ENCODE assay signal across 12 cellular contexts in the genomic region with DNA sequence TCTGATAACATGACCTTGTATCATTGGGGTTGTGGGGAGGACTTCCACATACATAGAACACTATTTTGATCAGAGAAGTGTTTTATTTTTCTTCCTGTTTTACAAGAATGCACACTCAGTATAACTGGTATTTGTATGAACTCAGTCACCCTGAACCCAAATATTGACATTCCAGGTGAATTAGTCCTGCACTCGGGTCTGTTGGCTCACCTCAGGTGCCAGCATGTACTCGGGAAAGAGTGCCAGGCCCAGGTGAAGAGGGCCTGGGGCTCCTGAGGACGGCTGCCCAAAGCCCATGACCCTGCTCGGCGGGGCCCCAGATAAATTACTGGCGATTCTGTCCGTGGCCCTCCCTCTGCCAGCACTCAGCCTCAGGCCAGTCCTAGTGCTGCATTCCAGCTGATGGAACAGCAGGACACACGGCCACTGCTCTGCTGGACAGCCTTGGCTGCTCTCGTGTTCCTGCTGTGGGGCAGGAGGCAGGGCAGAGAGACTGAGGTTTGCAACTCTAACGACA.
DNase-seq lines count a peak whose midpoint lies in the region; ATAC-seq and TF ChIP-seq lines count a peak whose summit lies in the region.
"Had no signal": no experiment of that assay in that cellular context is flagged by ENCODE, and none has a peak within 500 bp of the region (broad histone marks: within the 10 kb centered on the region; RNA-seq: fewer than 3 reads in every experiment).

No MANE protein-coding gene starts in this region.

- H3K4me1 ChIP-seq in prostate gland (replicated peaks) = peaks cover 15% of the 10 kb centered on the region
- H3K4me1 ChIP-seq in spleen = no peaks in the 10 kb centered on the region

- TF ChIP-seq POLR2A in prostate gland (IDR thresholded peaks at IDR 0.05) (no peak), spleen (IDR thresholded peaks at IDR 0.05) (no peak)

- DNase-seq in EH (ENCODE audit: low read depth) (peak; percentile 8), RWPE1 (ENCODE audit: low spot score) (peak; percentile 86), iPS-NIHi7 (ENCODE audit: extremely low spot score) (peak; percentile 44), prostate gland (ENCODE audit: low spot score) (peak; percentile 79), KBM-7 (no peak), MV-4-11 (lab: John Stamatoyannopoulos, UW) (no peak), spleen (no peak)
- DNase-seq: CD4-positive, CD25-positive, alpha-beta regulatory T cell; stimulated activated CD4-positive, alpha-beta T cell treated with anti-CD3 and anti-CD28 coated beads, Interleukin-2, amount 100 ng/mL, for 48 hours; stimulated activated naive B cell treated with anti-CD40 and anti-IgM and Interleukin-4, amounts not matched to agents 10 μg/mL and 1 μg/mL and 100 μg/mL, for 72 hours; T-helper 9 cell had no signal

- POLR2A ChIA-PET in RWPE1 (lab: Yijun Ruan, JAX; ENCODE audit: low non-redundant PET) = no interaction called here

- no peak for ATAC-seq in GM21423 (IDR thresholded peaks at IDR 0.05; ENCODE audit: unreplicated experiment)
- ATAC-seq: stimulated activated naive B cell treated with anti-CD40 and anti-IgM and Interleukin-4, amounts not matched to agents 10 μg/mL and 1 μg/mL and 100 μg/mL, for 72 hours had no signal

- intact Hi-C loops in prostate gland (cut with DNase I) (no loop called here), spleen (cut with DNase I; ENCODE audit: low total_unique reads) (no loop called here)

- H3K27me3 ChIP-seq in prostate gland (replicated peaks; ENCODE audit: insufficient read depth) (no peaks in the 10 kb centered on the region), spleen (replicated peaks in 1 of 7) (peaks cover 0 to 19% (median 0%) of the 10 kb centered on the region in 7 donors)

- H3K4me3 ChIP-seq in prostate gland = no peak overlapping the region
- no peak overlapping the region for H3K4me3 ChIP-seq in spleen

- in situ Hi-C loops in KBM-7 (cut with MboI; ENCODE audit: low pct_unique_long_range_greater_than_20kb, low sequenced_read_pairs) = no loop called here

- WGBS in prostate gland = 31% methylated on average over 10 of the region's 10 CpGs
- 65 to 76% (median 69%) methylated on average over 10 of the region's 10 CpGs for WGBS in spleen, 5 donors

- H3K9me3 ChIP-seq in prostate gland = no peaks in the 10 kb centered on the region
- H3K9me3 ChIP-seq in spleen = peaks cover 5 to 33% (median 27%) of the 10 kb centered on the region in 8 donors

- H3K36me3 ChIP-seq in prostate gland (no peaks in the 10 kb centered on the region), spleen (no peaks in the 10 kb centered on the region)

- CTCF ChIA-PET in RWPE1 (lab: Yijun Ruan, JAX) = no interaction called here

- TF ChIP-seq CTCF in RWPE1 (conservative IDR thresholded peaks at IDR 0.05; ENCODE audit: low read depth) (no peak), prostate gland (IDR thresholded peaks at IDR 0.05) (no peak), spleen (IDR thresholded peaks at IDR 0.05 in 8 of 11, conservative IDR thresholded peaks at IDR 0.05 in 3 of 11) (no peak)

- H3K27ac ChIP-seq in RWPE1 (peak overlapping the region; percentile 30; the same call in 1 of the 2 replicates), prostate gland (peak overlapping the region; percentile 59 to 81), spleen (no peak overlapping the region)

Comparison
In these comparisons a context has a peak if more than half of its experiments do, and no peak if none do; other contexts are left out.
1. DNase-seq: peak in EH (single experiment), RWPE1 (single experiment), iPS-NIHi7 (single experiment) and prostate gland (single experiment); none in KBM-7 (single experiment), MV-4-11 (single experiment) and spleen (single experiment).
2. H3K27ac ChIP-seq: peak in RWPE1 (single experiment) and prostate gland (2 of 2); none in spleen (0 of 8).